10 cellular contexts compared by ENCODE assay signal in genomic region chr5:67160985-67161384, GRCh38. TPM values are rescaled to one million over a fixed set of nuclear protein-coding genes. Genes with fewer than 3 reads are reported as not detected.
DNase-seq lines count a peak whose midpoint lies in the region; ATAC-seq, FAIRE-seq and TF ChIP-seq lines count a peak whose summit lies in the region.
"Had no signal": no experiment of that assay in that cellular context is flagged by ENCODE, and none has a peak within 500 bp of the region (broad histone marks: within the 10 kb centered on the region; RNA-seq: fewer than 3 reads in every experiment).

No MANE protein-coding gene starts in this region.

- no peaks in the 10 kb centered on the region for H4K20me1 ChIP-seq in PC-3 (ENCODE audit: low read length)

- peak in 9 of 10 experiments; percentile 49 to 75 (median 59) for DNase-seq in CD4-positive, alpha-beta T cell
- DNase-seq in PC-3: peak; percentile 87
- peak in 1 of 2 donors; percentile 74 for DNase-seq in ascending aorta (ENCODE audit: low spot score in 2 of 2)
- DNase-seq in mesothelial cell of epicardium (ENCODE audit: low spot score in 2 of 2, unreplicated experiment in 2 of 2): no peak
- DNase-seq in GM13977 (ENCODE audit: low spot score): no peak
- no peak for DNase-seq in D721Med (ENCODE audit: insufficient read length, low spot score)
- no peak for DNase-seq in NCI-H748 (lab: John Stamatoyannopoulos, UW; ENCODE audit: unreplicated experiment)
- DNase-seq: nucleus accumbens had no signal

- H3K27me3 Mint-ChIP-seq in CD4-positive, alpha-beta T cell: no peaks in the 10 kb centered on the region
- H3K27me3 Mint-ChIP-seq in mesothelial cell of epicardium (ENCODE audit: low read depth): no peaks in the 10 kb centered on the region

- peaks cover 7% of the 10 kb centered on the region for H3F3A ChIP-seq in PC-3 (ENCODE audit: low read length, unreplicated experiment)

- no peak overlapping the region for H2AFZ ChIP-seq in PC-3 (ENCODE audit: low read length)

- H3K9me3 ChIP-seq in CD4-positive, alpha-beta T cell (ENCODE audit: control insufficient read depth, low read length): no peaks in the 10 kb centered on the region
- H3K9me3 ChIP-seq in PC-3 (ENCODE audit: low read length) (no peaks in the 10 kb centered on the region), ascending aorta (no peaks in the 10 kb centered on the region)

- intact Hi-C loops in CD4-positive, alpha-beta T cell (cut with DNase I, micrococcal nuclease): loop anchor here in 1 of 2 experiments (1.0 to 10.0 kb wide), 3 partner anchors 48 to 1094 kb away; no protein-coding TSS in a partner anchor
- intact Hi-C loops in PC-3 (cut with micrococcal nuclease): loop anchor here (1.0 kb wide), 1 partner anchor 46 kb away; no protein-coding TSS in a partner anchor
- intact Hi-C loops in ascending aorta (cut with DNase I): no loop called here

- peak overlapping the region; percentile 71 for H3K4me3 Mint-ChIP-seq in CD4-positive, alpha-beta T cell
- no peak overlapping the region for H3K4me3 Mint-ChIP-seq in mesothelial cell of epicardium

- H3K79me2 ChIP-seq in PC-3 (ENCODE audit: low read length): no peaks in the 10 kb centered on the region

- H3K36me3 ChIP-seq in PC-3 (ENCODE audit: low read depth, low read length) (peaks cover 12% of the 10 kb centered on the region; the same call in 1 of the 2 replicates), ascending aorta (peaks cover 23 to 25% of the 10 kb centered on the region in 2 donors)

- peaks cover 38% of the 10 kb centered on the region for H3K36me3 Mint-ChIP-seq in CD4-positive, alpha-beta T cell (ENCODE audit: low read depth)
- H3K36me3 Mint-ChIP-seq in mesothelial cell of epicardium: peaks cover 16% of the 10 kb centered on the region

- no TSS peak for BruUV-seq in PC-3 (replicated peaks; lab: Mats Ljungman, UMichigan)

- H3K27me3 ChIP-seq in CD4-positive, alpha-beta T cell (ENCODE audit: control insufficient read depth, insufficient read depth, low read length): no peaks in the 10 kb centered on the region
- H3K27me3 ChIP-seq in PC-3 (ENCODE audit: low read length) (no peaks in the 10 kb centered on the region), ascending aorta (no peaks in the 10 kb centered on the region)

- H3K4me3 ChIP-seq in PC-3 (ENCODE audit: low read length): peak overlapping the region; percentile 48; the same call in 1 of the 2 replicates
- no peak overlapping the region for H3K4me3 ChIP-seq in ascending aorta

- no peaks in the 10 kb centered on the region for H3K9me2 ChIP-seq in PC-3 (replicated peaks; ENCODE audit: low read length)

- peak overlapping the region; percentile 78 for H3K4me2 ChIP-seq in PC-3 (ENCODE audit: low read length)

- peak overlapping the region; percentile 64 for H3K9ac ChIP-seq in PC-3 (ENCODE audit: low read length)

- CTCF ChIA-PET in CD4-positive, alpha-beta T cell (lab: Charles Lee): interaction anchor here (1.0 to 4.4 kb wide), 5 partner anchors 8 to 1111 kb away, joined by 3 to 18 read pairs (median 5); no protein-coding TSS in a partner anchor
- CTCF ChIA-PET in PC-3 (lab: Charles Lee): interaction anchor here (0.7 to 1.7 kb wide), 2 partner anchors 46 to 48 kb away, joined by 3 to 7 read pairs; no protein-coding TSS in a partner anchor

- FAIRE-seq in D721Med (lab: Jason Lieb, UNC): no peak

- no peak overlapping the region for H3K27ac ChIP-seq in CD4-positive, alpha-beta T cell (ENCODE audit: low read depth, low read length)
- H3K27ac ChIP-seq in PC-3 (ENCODE audit: low read length) (peak overlapping the region; percentile 92), ascending aorta (peak overlapping the region; percentile 22 to 61)

- H3K4me1 Mint-ChIP-seq in CD4-positive, alpha-beta T cell (ENCODE audit: low read depth): peaks cover 85% of the 10 kb centered on the region
- peaks cover 9% of the 10 kb centered on the region for H3K4me1 Mint-ChIP-seq in mesothelial cell of epicardium

- TF ChIP-seq CTCF in CD4-positive, alpha-beta T cell (IDR thresholded peaks at IDR 0.05): no peak
- TF ChIP-seq CTCF in PC-3 (conservative IDR thresholded peaks at IDR 0.05; ENCODE audit: low read depth, low read length) (no peak), ascending aorta (IDR thresholded peaks at IDR 0.05) (no peak), mesothelial cell of epicardium (IDR thresholded peaks at IDR 0.05; ENCODE audit: unreplicated experiment) (no peak), GM13977 (IDR thresholded peaks at IDR 0.05; ENCODE audit: extremely low read depth, insufficient read depth, missing control alignments) (no peak), D721Med (IDR thresholded peaks at IDR 0.05; ENCODE audit: insufficient read depth, missing control alignments) (no peak)

- peak; percentile 75 for ATAC-seq in CD4-positive, alpha-beta T cell (ENCODE audit: poor library complexity)
- ATAC-seq in PC-3 (peak; percentile 95), GM19035 (IDR thresholded peaks at IDR 0.05; ENCODE audit: unreplicated experiment) (no peak)

- H3K4me1 ChIP-seq in PC-3 (ENCODE audit: insufficient read depth, low read length): peaks cover 42% of the 10 kb centered on the region
- H3K4me1 ChIP-seq in ascending aorta: peaks cover 0 to 8% of the 10 kb centered on the region in 2 donors

- peak overlapping the region; percentile 86 for H3K27ac Mint-ChIP-seq in CD4-positive, alpha-beta T cell
- peak overlapping the region; percentile 87 for H3K27ac Mint-ChIP-seq in mesothelial cell of epicardium

- POLR2A ChIA-PET in CD4-positive, alpha-beta T cell (lab: Charles Lee): interaction anchor here (0.8 to 14.4 kb wide), 8 partner anchors 45 to 1119 kb away, joined by 3 to 275 read pairs (median 4); no protein-coding TSS in a partner anchor
- POLR2A ChIA-PET in PC-3 (lab: Charles Lee; ENCODE audit: unreplicated experiment): no interaction called here

- in situ Hi-C loops in GM13977 (cut with MboI; ENCODE audit: low pct_unique_long_range_greater_than_20kb, low sequenced_read_pairs, unreplicated experiment): loop anchor here (5.0 kb wide), 1 partner anchor 51 kb away; no protein-coding TSS in a partner anchor

- no peaks in the 10 kb centered on the region for H3K9me3 Mint-ChIP-seq in CD4-positive, alpha-beta T cell
- no peaks in the 10 kb centered on the region for H3K9me3 Mint-ChIP-seq in mesothelial cell of epicardium

RNA-seq across cellular contexts. Expression of gene CD180, which starts 35.6 kb away (rescaled TPM):
- under 1 TPM in 1 of 2 experiments, not detected in 1; 0.08 TPM for total RNA-seq in CD4-positive, alpha-beta T cell
- total RNA-seq in PC-3 (2014; rRNA removed): not detected in 2 replicates
- 2.3 TPM for total RNA-seq in ascending aorta
- not detected in 3 replicates for total RNA-seq in mesothelial cell of epicardium
- total RNA-seq: dermis microvascular lymphatic vessel endothelial cell had no signal

Comparison
In these comparisons a context has a peak if more than half of its experiments do, and no peak if none do; other contexts are left out.
1. DNase-seq: peak in CD4-positive, alpha-beta T cell (9 of 10) and PC-3 (single experiment); none in mesothelial cell of epicardium (0 of 2), GM13977 (single experiment), D721Med (single experiment) and NCI-H748 (single experiment).